1 cellular context compared by ENCODE assay signal in genomic region chr5:6638236-6638635, GRCh38.
TF ChIP-seq lines count a peak whose summit lies in the region.

No MANE protein-coding gene starts in this region.

TF ChIP-seq in K562, 482 proteins besides CTCF, POLR2A, EP300 and RAD21:
- TF ChIP-seq KDM4B (IDR thresholded peaks at IDR 0.05; ENCODE audit: borderline replicate concordance in 2 of 2, low read depth in 1 of 2) (no peak), NR4A1 (CRISPR knock-in tag; IDR thresholded peaks at IDR 0.05) (no peak), NR4A1 (tag; IDR thresholded peaks at IDR 0.05) (no peak), FOXJ2 (tag; IDR thresholded peaks at IDR 0.05) (no peak), CBX8 (IDR thresholded peaks at IDR 0.05; ENCODE audit: borderline replicate concordance, extremely low read depth, low read depth, low read length, poor library complexity, severe bottlenecking) (no peak)
